10 cellular contexts compared by ENCODE assay signal in genomic region chr11:34263462-34264186, GRCh38.
A peak's percentile ranks its signal among the peaks of the same experiment; 100 is the strongest.
DNase-seq lines count a peak whose midpoint lies in the region; ATAC-seq and TF ChIP-seq lines count a peak whose summit lies in the region.
"Had no signal": no experiment of that assay in that cellular context is flagged by ENCODE, and none has a peak within 500 bp of the region (broad histone marks: within the 10 kb centered on the region; RNA-seq: fewer than 3 reads in every experiment).

No MANE protein-coding gene starts in this region.

- no peak overlapping the region for H2AFZ ChIP-seq in osteoblast (ENCODE audit: low read length)

- no peak for ATAC-seq in HG03520 (IDR thresholded peaks at IDR 0.05; ENCODE audit: unreplicated experiment)

- TF ChIP-seq CTCF in osteoblast (IDR thresholded peaks at IDR 0.05; ENCODE audit: extremely low read depth, low read depth, low read length) (no peak), tibial nerve (IDR thresholded peaks at IDR 0.05) (no peak)

- H3K9ac ChIP-seq in duodenal mucosa (ENCODE audit: low read depth in 1 of 2, low read length in 2 of 2): no peak overlapping the region

- H3K27me3 ChIP-seq in duodenal mucosa (ENCODE audit: control insufficient read depth in 1 of 2, insufficient read depth in 2 of 2, low read length in 2 of 2) (no peaks in the 10 kb centered on the region), osteoblast (ENCODE audit: insufficient read depth, low read length) (no peaks in the 10 kb centered on the region), tibial nerve (no peaks in the 10 kb centered on the region)

- DNase-seq in DMS79 (lab: John Stamatoyannopoulos, UW) (peak; percentile 93), NCI-H2196 treated with DMSO at 0.1 percent for 48 hours (lab: John Stamatoyannopoulos, UW; ENCODE audit: unreplicated experiment) (peak; percentile 85), osteoblast (ENCODE audit: insufficient read length, low spot score, missing footprints) (peak; percentile 79), tibial nerve (ENCODE audit: low spot score in 2 of 2) (no peak), SKM-1 treated with dmso at 0.1 percent for 144 hours (lab: John Stamatoyannopoulos, UW; ENCODE audit: unreplicated experiment) (no peak)
- no peak for DNase-seq in central memory CD4-positive, alpha-beta T cell
- DNase-seq: activated naive CD4-positive, alpha-beta T cell treated with anti-CD3 and anti-CD28 coated beads, Interleukin-2, amount 10 ng/mL, durations not matched to agents 7 days and 5 days; nephron progenitor cell had no signal

- TF ChIP-seq EP300 in tibial nerve (IDR thresholded peaks at IDR 0.05): no peak

- H3K9me3 ChIP-seq in duodenal mucosa (ENCODE audit: control insufficient read depth in 1 of 2, low read length in 2 of 2) (no peaks in the 10 kb centered on the region), osteoblast (ENCODE audit: low read depth, low read length) (no peaks in the 10 kb centered on the region), tibial nerve (no peaks in the 10 kb centered on the region)

- H3K4me3 ChIP-seq in duodenal mucosa (ENCODE audit: low read depth in 1 of 2, low read length in 2 of 2) (no peak overlapping the region), osteoblast (ENCODE audit: insufficient read depth, low read length) (no peak overlapping the region), tibial nerve (no peak overlapping the region)

- no peak for TF ChIP-seq POLR2A in tibial nerve (IDR thresholded peaks at IDR 0.05)

- H3K4me1 ChIP-seq in duodenal mucosa (ENCODE audit: control insufficient read depth in 1 of 2, insufficient read depth in 2 of 2, low read length in 2 of 2) (peaks cover 14 to 31% of the 10 kb centered on the region in 2 donors), osteoblast (ENCODE audit: insufficient read depth, low read length) (peaks cover 24% of the 10 kb centered on the region), tibial nerve (peaks cover 0 to 69% (median 29%) of the 10 kb centered on the region in 4 donors)

- H3K79me2 ChIP-seq in osteoblast (ENCODE audit: insufficient read depth, low read length): no peaks in the 10 kb centered on the region

- no peaks in the 10 kb centered on the region for H3K36me3 ChIP-seq in duodenal mucosa (ENCODE audit: control insufficient read depth in 1 of 2, insufficient read depth in 2 of 2, low read length in 2 of 2)
- H3K36me3 ChIP-seq in osteoblast (ENCODE audit: insufficient read depth, low read length): no peaks in the 10 kb centered on the region
- no peaks in the 10 kb centered on the region for H3K36me3 ChIP-seq in tibial nerve

- H3K27ac ChIP-seq in duodenal mucosa (ENCODE audit: low read depth, low read length): peak overlapping the region; percentile 30
- H3K27ac ChIP-seq in osteoblast (ENCODE audit: low read depth, low read length): no peak overlapping the region
- H3K27ac ChIP-seq in tibial nerve: peak overlapping the region in 2 of 4 donors; percentile 69 to 77

- H3K4me2 ChIP-seq in osteoblast (ENCODE audit: insufficient read depth, low read length): no peak overlapping the region

- 67 to 89% methylated on average over 8 of the region's 8 CpGs for WGBS in tibial nerve, 2 donors

- peaks cover 8% of the 10 kb centered on the region for H4K20me1 ChIP-seq in osteoblast (ENCODE audit: insufficient read depth, low read length)

Comparison
In these comparisons a context has a peak if more than half of its experiments do, and no peak if none do; other contexts are left out.
1. DNase-seq: peak in DMS79 (single experiment), NCI-H2196 treated with DMSO at 0.1 percent for 48 hours (single experiment) and osteoblast (single experiment); none in central memory CD4-positive, alpha-beta T cell (single experiment), tibial nerve (0 of 2) and SKM-1 treated with dmso at 0.1 percent for 144 hours (single experiment).